8 cellular contexts compared by ENCODE assay signal in the genomic region with DNA sequence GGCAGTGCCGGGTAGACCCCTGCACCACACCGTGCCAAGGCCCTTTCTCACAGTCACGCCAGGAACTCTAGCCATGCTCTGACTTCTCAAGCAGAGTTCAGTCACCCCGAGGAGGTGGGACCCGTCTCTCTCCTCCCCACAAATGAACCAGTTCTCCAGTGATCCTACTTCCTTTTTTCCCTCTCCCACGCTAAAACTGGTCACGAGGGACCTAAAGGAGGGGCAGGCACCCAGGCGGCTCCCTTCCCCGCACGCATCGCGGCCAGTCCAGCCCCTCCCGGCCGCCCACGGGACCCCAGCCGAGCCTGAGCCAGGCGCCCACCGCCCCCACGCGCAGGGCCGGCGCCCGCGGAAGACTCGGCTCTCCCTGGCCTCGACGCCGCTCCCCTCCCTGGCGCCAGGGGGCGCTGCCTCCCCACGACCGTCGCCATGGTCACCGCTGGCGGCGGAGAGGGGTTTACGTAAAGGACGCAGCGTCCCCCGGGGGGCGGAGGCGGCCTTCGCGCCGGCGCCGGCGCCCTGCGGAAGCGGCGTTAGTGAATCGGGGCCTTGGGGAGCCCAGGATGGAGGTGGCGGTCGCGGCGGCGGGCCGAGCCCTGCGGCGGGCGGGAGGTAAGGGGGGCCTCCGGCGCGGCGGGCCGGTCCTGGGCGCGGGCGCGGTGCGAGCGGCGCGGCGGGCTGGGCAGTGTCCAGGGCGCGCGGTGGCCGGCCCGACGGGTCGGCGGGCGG. TPM values are rescaled to one million over a fixed set of nuclear protein-coding genes. Genes with fewer than 3 reads are reported as not detected.
A peak's percentile ranks its signal among the peaks of the same experiment; 100 is the strongest.
DNase-seq lines count a peak whose midpoint lies in the region; ATAC-seq and TF ChIP-seq lines count a peak whose summit lies in the region.

A gene with protein sequence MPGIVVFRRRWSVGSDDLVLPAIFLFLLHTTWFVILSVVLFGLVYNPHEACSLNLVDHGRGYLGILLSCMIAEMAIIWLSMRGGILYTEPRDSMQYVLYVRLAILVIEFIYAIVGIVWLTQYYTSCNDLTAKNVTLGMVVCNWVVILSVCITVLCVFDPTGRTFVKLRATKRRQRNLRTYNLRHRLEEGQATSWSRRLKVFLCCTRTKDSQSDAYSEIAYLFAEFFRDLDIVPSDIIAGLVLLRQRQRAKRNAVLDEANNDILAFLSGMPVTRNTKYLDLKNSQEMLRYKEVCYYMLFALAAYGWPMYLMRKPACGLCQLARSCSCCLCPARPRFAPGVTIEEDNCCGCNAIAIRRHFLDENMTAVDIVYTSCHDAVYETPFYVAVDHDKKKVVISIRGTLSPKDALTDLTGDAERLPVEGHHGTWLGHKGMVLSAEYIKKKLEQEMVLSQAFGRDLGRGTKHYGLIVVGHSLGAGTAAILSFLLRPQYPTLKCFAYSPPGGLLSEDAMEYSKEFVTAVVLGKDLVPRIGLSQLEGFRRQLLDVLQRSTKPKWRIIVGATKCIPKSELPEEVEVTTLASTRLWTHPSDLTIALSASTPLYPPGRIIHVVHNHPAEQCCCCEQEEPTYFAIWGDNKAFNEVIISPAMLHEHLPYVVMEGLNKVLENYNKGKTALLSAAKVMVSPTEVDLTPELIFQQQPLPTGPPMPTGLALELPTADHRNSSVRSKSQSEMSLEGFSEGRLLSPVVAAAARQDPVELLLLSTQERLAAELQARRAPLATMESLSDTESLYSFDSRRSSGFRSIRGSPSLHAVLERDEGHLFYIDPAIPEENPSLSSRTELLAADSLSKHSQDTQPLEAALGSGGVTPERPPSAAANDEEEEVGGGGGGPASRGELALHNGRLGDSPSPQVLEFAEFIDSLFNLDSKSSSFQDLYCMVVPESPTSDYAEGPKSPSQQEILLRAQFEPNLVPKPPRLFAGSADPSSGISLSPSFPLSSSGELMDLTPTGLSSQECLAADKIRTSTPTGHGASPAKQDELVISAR (plus strand): TSS at position 499 of the 729 bp plus-strand sequence. CDS start 39,765 bp downstream, outside the sequence.

- peak within 1 kb of the TSS; percentile 25 for H3K4me3 Mint-ChIP-seq in dendritic cell treated with granulocyte-macrophage colony-stimulating factor and Interleukin-4, amounts not matched to agents 40 ng/mL and 50 ng/mL, for 4 days

- H3K27me3 ChIP-seq in right lobe of liver, result no peaks in the 10 kb centered on the region

- 1% methylated on average over 15 of the region's 84 CpGs for WGBS in right lobe of liver (ENCODE audit: insufficient coverage, low coverage, low lambda C conversion rate, missing lambda C conversion rate)

- H3K9me3 ChIP-seq in right lobe of liver, result no peaks in the 10 kb centered on the region

- intact Hi-C loops in dendritic cell treated with granulocyte-macrophage colony-stimulating factor and Interleukin-4, amounts not matched to agents 40 ng/mL and 50 ng/mL, for 4 days (cut with micrococcal nuclease), result loop anchor here (1.0 to 5.0 kb wide), 3 partner anchors 8 to 52 kb away; no protein-coding TSS in a partner anchor
- intact Hi-C loops in right lobe of liver (cut with DNase I), result loop anchor here in 1 of 2 donors (10.0 kb wide), 1 partner anchor 55 kb away; no protein-coding TSS in a partner anchor

- H3K27ac Mint-ChIP-seq in dendritic cell treated with granulocyte-macrophage colony-stimulating factor and Interleukin-4, amounts not matched to agents 40 ng/mL and 50 ng/mL, for 4 days, result no peak within 1 kb of the TSS

- peaks cover 14% of the 10 kb centered on the region for H3K36me3 Mint-ChIP-seq in dendritic cell treated with granulocyte-macrophage colony-stimulating factor and Interleukin-4, amounts not matched to agents 40 ng/mL and 50 ng/mL, for 4 days (ENCODE audit: low read depth)

- H3K4me3 ChIP-seq in right lobe of liver, result peak within 1 kb of the TSS; percentile 21 to 51 (median 29)

- peaks cover 17% of the 10 kb centered on the region for H3K27me3 Mint-ChIP-seq in dendritic cell treated with granulocyte-macrophage colony-stimulating factor and Interleukin-4, amounts not matched to agents 40 ng/mL and 50 ng/mL, for 4 days

- ATAC-seq in right lobe of liver (peak; percentile 69 to 92 (median 80)), HG02973 (IDR thresholded peaks at IDR 0.05; ENCODE audit: unreplicated experiment) (no peak)

- TF ChIP-seq POLR2A in right lobe of liver (IDR thresholded peaks at IDR 0.05), result no peak

- H3K36me3 ChIP-seq in right lobe of liver, result no peaks in the 10 kb centered on the region

- H3K4me1 Mint-ChIP-seq in dendritic cell treated with granulocyte-macrophage colony-stimulating factor and Interleukin-4, amounts not matched to agents 40 ng/mL and 50 ng/mL, for 4 days (ENCODE audit: low read depth), result peaks cover 32% of the 10 kb centered on the region

- H3K9me3 Mint-ChIP-seq in dendritic cell treated with granulocyte-macrophage colony-stimulating factor and Interleukin-4, amounts not matched to agents 40 ng/mL and 50 ng/mL, for 4 days, result no peaks in the 10 kb centered on the region

- TF ChIP-seq CTCF in GM20000 (IDR thresholded peaks at IDR 0.05; ENCODE audit: extremely low read depth, missing control alignments), result peak; percentile 96
- peak; percentile 76 to 98 (median 97) for TF ChIP-seq CTCF in right lobe of liver (IDR thresholded peaks at IDR 0.05)

- DNase-seq in Ammon's horn (ENCODE audit: low spot score) (peak; percentile 86), GM20000 (ENCODE audit: low spot score) (peak; percentile 97), NCI-H2171 (lab: John Stamatoyannopoulos, UW) (peak; percentile 67), right lobe of liver (peak; percentile 67 to 70 (median 67))
- peak; percentile 82 for DNase-seq in activated CD4-positive, alpha-beta T cell treated with anti-CD3 and anti-CD28 coated beads for 48 hours
- DNase-seq in stimulated activated CD4-positive, alpha-beta T cell treated with anti-CD3 and anti-CD28 coated beads, Interleukin-4, amount 100 ng/mL, for 1 hour, result peak; percentile 74

- H3K4me1 ChIP-seq in right lobe of liver, result no peaks in the 10 kb centered on the region

- no peak within 1 kb of the TSS for H3K27ac ChIP-seq in right lobe of liver

RNA-seq across cellular contexts. Expression of the gene that starts here (rescaled TPM):
- total RNA-seq in right lobe of liver, result 1 to 10 TPM in 2 of 6 experiments, under 1 TPM in 4; 0.33 to 5.5 (median 0.79) TPM
